ENCODE assay signal across 8 cellular contexts in genomic region chr7:17298102-17298839, GRCh38. TPM values are rescaled to one million over a fixed set of nuclear protein-coding genes. Genes with fewer than 3 reads are reported as not detected.
DNase-seq lines count a peak whose midpoint lies in the region; ATAC-seq and TF ChIP-seq lines count a peak whose summit lies in the region.

Gene AHR (plus strand): TSS chr7:17298652. CDS start chr7:17299265, 613 bp downstream.

- H3K4me1 Mint-ChIP-seq in WTC11: peaks cover 22% of the 10 kb centered on the region

- ATAC-seq in HG02970 (IDR thresholded peaks at IDR 0.05; ENCODE audit: low FRiP score, unreplicated experiment) (peak; percentile 67), WTC11 (peak; percentile 88)

- no peak for TF ChIP-seq CTCF in WTC11 (IDR thresholded peaks at IDR 0.05)

- H3K27ac Mint-ChIP-seq in WTC11: peak within 1 kb of the TSS; percentile 76

- peaks cover 3% of the 10 kb centered on the region for H3K36me3 Mint-ChIP-seq in WTC11

- peaks cover 11% of the 10 kb centered on the region for H3K9me3 Mint-ChIP-seq in WTC11

- DNase-seq in NCI-H1694 (lab: John Stamatoyannopoulos, UW) (peak; percentile 6), NCI-H1694 treated with DMSO at 0.1 percent for 48 hours (lab: John Stamatoyannopoulos, UW) (no peak), NCI-H2171 treated with DMSO at 0.1 percent for 48 hours (lab: John Stamatoyannopoulos, UW) (peak; percentile 86), WTC11 (ENCODE audit: low spot score) (peak; percentile 78), caudate nucleus (lab: John Stamatoyannopoulos, UW) (peak in 60 of 61 donors; percentile 57 to 97 (median 87)), iris pigment epithelial cell (ENCODE audit: low read depth) (peak; percentile 98)
- DNase-seq in stimulated activated CD4-positive, alpha-beta T cell treated with anti-CD3 and anti-CD28 coated beads, Interleukin-12 subunit alpha, Interleukin-12 subunit beta, amount 100 ng/mL, for 4 hours: peak; percentile 89

- CTCF ChIA-PET in WTC11 (lab: Charles Lee): interaction anchor here (0.6 kb wide), 1 partner anchor 289 kb away, joined by 3 read pairs; no protein-coding TSS in a partner anchor

- H3K4me3 Mint-ChIP-seq in WTC11: peak within 1 kb of the TSS; percentile 91

- POLR2A ChIA-PET in WTC11 (lab: Charles Lee): interaction anchor here (0.6 to 1.0 kb wide), 3 partner anchors 9 to 1202 kb away, joined by 3 to 4 read pairs (median 3); no protein-coding TSS in a partner anchor

- H3K27ac ChIP-seq in caudate nucleus (ENCODE audit: low read depth, low read length): peak within 1 kb of the TSS; percentile 88

- H3K27me3 Mint-ChIP-seq in WTC11 (ENCODE audit: low read depth): peaks cover 11% of the 10 kb centered on the region; the same call in 1 of the 2 replicates

TF ChIP-seq in WTC11, 78 proteins besides CTCF, POLR2A, EP300 and RAD21 (continues in another document):
- TF ChIP-seq ZBTB43 (CRISPR knock-in tag; IDR thresholded peaks at IDR 0.05) (no peak), ARID4B (CRISPR knock-in tag; IDR thresholded peaks at IDR 0.05; ENCODE audit: borderline replicate concordance) (peak; percentile 68), EMX1 (CRISPR knock-in tag; IDR thresholded peaks at IDR 0.05) (no peak), PRDM15 (CRISPR knock-in tag; IDR thresholded peaks at IDR 0.05) (no peak), USF2 (CRISPR knock-in tag; IDR thresholded peaks at IDR 0.05) (peak; percentile 83), ZNF138 (CRISPR knock-in tag; conservative IDR thresholded peaks at IDR 0.05) (no peak), PREB (CRISPR knock-in tag; IDR thresholded peaks at IDR 0.05; ENCODE audit: borderline replicate concordance) (no peak), AR (CRISPR knock-in tag; IDR thresholded peaks at IDR 0.05) (no peak)

RNA-seq across cellular contexts. Expression of gene AHR, which starts in this region (rescaled TPM):
- total RNA-seq in WTC11 (2021): 5.8 to 9.8 TPM (median 7.1 TPM) in 3 replicates
